ENCODE assay signal across 30 cellular contexts in genomic region chr7:39280337-39280736, GRCh38.
"Had no signal": no experiment of that assay in that cellular context is flagged by ENCODE, and none has a peak within 500 bp of the region (broad histone marks: within the 10 kb centered on the region; RNA-seq: fewer than 3 reads in every experiment).

No MANE protein-coding gene starts in this region.

- H3K4me1 ChIP-seq: SJCRH30 had no signal

- H3K36me3 ChIP-seq: SJCRH30 had no signal

- H3K4me3 ChIP-seq: PC-9, SJCRH30, SK-N-MC had no signal

- H3K4me2 ChIP-seq: KMS-11, PC-9 had no signal

- FAIRE-seq: RCC 7860 had no signal

- H2AFZ ChIP-seq: PC-9 had no signal

- ATAC-seq: Panc1, Right ventricle myocardium inferior, SK-N-SH treated with all-trans-retinoic acid at 6 μM for 48 hours, T-cell had no signal

- H3K9ac ChIP-seq: KMS-11 had no signal

- H3K27ac ChIP-seq: KMS-11, PC-9, RWPE1, SJCRH30, SK-N-MC had no signal

- DNase-seq: Karpas-422, MM.1S, MV-4-11, NCI-H1092, NCI-H1105, NCI-H1417 treated with DMSO at 0.1 percent for 48 hours, NCI-H1694 treated with DMSO at 0.1 percent for 48 hours, NCI-H187 treated with DMSO at 0.1 percent for 48 hours, NCI-H2029, NCI-H2081, NCI-H2171 treated with DMSO at 0.1 percent for 48 hours, NCI-H2227 treated with DMSO at 0.1 percent for 48 hours, NCI-H345, NCI-H446, NCI-H510A treated with DMSO at 0.1 percent for 48 hours, NCI-H524 treated with DMSO at 0.1 percent for 48 hours, NCI-H526 treated with DMSO at 0.1 percent for 48 hours, NCI-H774, PC-9, SHP77, SIG-M5, SJCRH30, T-cell had no signal

- H3K9me3 ChIP-seq: SJCRH30 had no signal
